11 cellular contexts compared by ENCODE assay signal in genomic region chr15:89136818-89137772, GRCh38. TPM values are rescaled to one million over a fixed set of nuclear protein-coding genes. Genes with fewer than 3 reads are reported as not detected.
DNase-seq lines count a peak whose midpoint lies in the region; ATAC-seq and TF ChIP-seq lines count a peak whose summit lies in the region.
"Had no signal": no experiment of that assay in that cellular context is flagged by ENCODE, and none has a peak within 500 bp of the region (broad histone marks: within the 10 kb centered on the region; RNA-seq: fewer than 3 reads in every experiment).

No MANE protein-coding gene starts in this region.

- no peak overlapping the region for H3K9ac ChIP-seq in trophoblast cell (ENCODE audit: low read length)

- H2BK5ac ChIP-seq in trophoblast cell (ENCODE audit: low read depth, low read length, poor library complexity): no peak overlapping the region

- H3K4ac ChIP-seq in trophoblast cell (ENCODE audit: low read depth, low read length): no peak overlapping the region

- H2BK12ac ChIP-seq in trophoblast cell (ENCODE audit: low read length): no peak overlapping the region

- no peak overlapping the region for H4K12ac ChIP-seq in trophoblast cell (ENCODE audit: low read depth, low read length)

- no peak overlapping the region for H4K8ac ChIP-seq in trophoblast cell (ENCODE audit: low read depth, low read length)

- no CpG with 5 or more reads among the region's 11 CpGs for WGBS in trophoblast cell (ENCODE audit: extremely low coverage, insufficient coverage, insufficient read length)

- peak overlapping the region; percentile 13 for H3K27ac Mint-ChIP-seq in activated T-helper 2 cell treated with anti-CD3 and anti-CD28 coated beads, Interferon-gamma antibody, Interleukin-2, Interleukin-4, amounts not matched to agents 10 μg/mL and 5 μg/mL and 100 μg/mL, durations not matched to agents 14 hours and 24 hours and 36 hours
- H3K27ac Mint-ChIP-seq: activated B cell treated with CpG ODN at 0.5 μM for 24 hours had no signal

- no peak overlapping the region for H3K23ac ChIP-seq in trophoblast cell (ENCODE audit: low read length)

- H3K9me3 ChIP-seq in trophoblast cell (ENCODE audit: insufficient read depth, low read depth, low read length) (no peaks in the 10 kb centered on the region), Peyer's patch (no peaks in the 10 kb centered on the region)

- intact Hi-C loops in activated T-helper 2 cell treated with anti-CD3 and anti-CD28 coated beads, Interferon-gamma antibody, Interleukin-2, Interleukin-4, amounts not matched to agents 10 μg/mL and 5 μg/mL and 100 μg/mL, durations not matched to agents 14 hours and 24 hours and 36 hours (cut with micrococcal nuclease): no loop called here

- H3K4me1 Mint-ChIP-seq in activated T-helper 2 cell treated with anti-CD3 and anti-CD28 coated beads, Interferon-gamma antibody, Interleukin-2, Interleukin-4, amounts not matched to agents 10 μg/mL and 5 μg/mL and 100 μg/mL, durations not matched to agents 14 hours and 24 hours and 36 hours (ENCODE audit: low read depth): peaks cover 33% of the 10 kb centered on the region

- TF ChIP-seq CTCF in Peyer's patch (IDR thresholded peaks at IDR 0.05): no peak

- H3K4me2 ChIP-seq in trophoblast cell (ENCODE audit: low read length): no peak overlapping the region

- H3K27ac ChIP-seq in trophoblast cell (ENCODE audit: low read depth, low read length): peak overlapping the region; percentile 52
- H3K27ac ChIP-seq in Peyer's patch: peak overlapping the region in 2 of 4 donors; percentile 38 to 42

- no peak for ATAC-seq in HG02938 (IDR thresholded peaks at IDR 0.05; ENCODE audit: unreplicated experiment)

- H3K27me3 Mint-ChIP-seq in activated T-helper 2 cell treated with anti-CD3 and anti-CD28 coated beads, Interferon-gamma antibody, Interleukin-2, Interleukin-4, amounts not matched to agents 10 μg/mL and 5 μg/mL and 100 μg/mL, durations not matched to agents 14 hours and 24 hours and 36 hours (ENCODE audit: low read depth): no peaks in the 10 kb centered on the region
- H3K27me3 Mint-ChIP-seq: activated B cell treated with CpG ODN at 0.5 μM for 24 hours; CD4-positive, alpha-beta memory T cell had no signal

- no peak overlapping the region for H2BK120ac ChIP-seq in trophoblast cell (ENCODE audit: insufficient read depth, low read length, poor library complexity)

- H3K4me3 Mint-ChIP-seq in activated T-helper 2 cell treated with anti-CD3 and anti-CD28 coated beads, Interferon-gamma antibody, Interleukin-2, Interleukin-4, amounts not matched to agents 10 μg/mL and 5 μg/mL and 100 μg/mL, durations not matched to agents 14 hours and 24 hours and 36 hours (ENCODE audit: low read depth): no peak overlapping the region
- H3K4me3 Mint-ChIP-seq: activated B cell treated with CpG ODN at 0.5 μM for 24 hours; CD4-positive, alpha-beta memory T cell had no signal

- H3K4me1 ChIP-seq in trophoblast cell (ENCODE audit: control insufficient read depth in 1 of 2, insufficient read depth in 2 of 2, low read length in 2 of 2): peaks cover 6 to 12% of the 10 kb centered on the region in 2 experiments
- H3K4me1 ChIP-seq in Peyer's patch: peaks cover 0 to 9% (median 0%) of the 10 kb centered on the region in 4 donors

- H3K79me1 ChIP-seq in trophoblast cell (ENCODE audit: low read length): peaks cover 4% of the 10 kb centered on the region

- H3K36me3 ChIP-seq in trophoblast cell (ENCODE audit: control insufficient read depth in 1 of 2, insufficient read depth in 2 of 2, low read length in 2 of 2): peaks cover 1 to 7% of the 10 kb centered on the region in 2 experiments
- H3K36me3 ChIP-seq in Peyer's patch: no peaks in the 10 kb centered on the region

- peaks cover 14% of the 10 kb centered on the region for H3K36me3 Mint-ChIP-seq in activated T-helper 2 cell treated with anti-CD3 and anti-CD28 coated beads, Interferon-gamma antibody, Interleukin-2, Interleukin-4, amounts not matched to agents 10 μg/mL and 5 μg/mL and 100 μg/mL, durations not matched to agents 14 hours and 24 hours and 36 hours (ENCODE audit: low read depth)

- H3K27me3 ChIP-seq in trophoblast cell (ENCODE audit: insufficient read depth, low read length) (no peaks in the 10 kb centered on the region), Peyer's patch (no peaks in the 10 kb centered on the region)

- no peak for TF ChIP-seq POLR2A in Peyer's patch (IDR thresholded peaks at IDR 0.05)

- peaks cover 3% of the 10 kb centered on the region for H3K79me2 ChIP-seq in trophoblast cell (ENCODE audit: control insufficient read depth, insufficient read depth, low read length, poor library complexity)

- no peak overlapping the region for H2AFZ ChIP-seq in trophoblast cell (ENCODE audit: insufficient read depth, low read length, poor library complexity)

- no peak overlapping the region for H3K14ac ChIP-seq in trophoblast cell (ENCODE audit: low read length)

- H4K91ac ChIP-seq in trophoblast cell (ENCODE audit: low read depth, low read length): no peak overlapping the region

- no peak overlapping the region for H2AK5ac ChIP-seq in trophoblast cell (ENCODE audit: low read length)

- H3K18ac ChIP-seq in trophoblast cell (ENCODE audit: low read length): no peak overlapping the region

- DNase-seq in AG20443 (ENCODE audit: low spot score) (peak; percentile 76), foreskin melanocyte (peak; percentile 88), trophoblast cell (peak; percentile 65 to 87), NK-92 (lab: John Stamatoyannopoulos, UW; ENCODE audit: unreplicated experiment) (no peak), D341Med (ENCODE audit: low spot score) (no peak), Peyer's patch (no peak)
- no peak for DNase-seq in activated T-helper 2 cell treated with anti-CD3 and anti-CD28 coated beads, Interferon-gamma antibody, Interleukin-2, Interleukin-4, amounts not matched to agents 10 μg/mL and 5 μg/mL and 100 μg/mL, durations not matched to agents 14 hours and 24 hours and 36 hours (ENCODE audit: low spot score)
- DNase-seq: activated B cell treated with CpG ODN at 0.5 μM for 24 hours; CD4-positive, alpha-beta memory T cell; midbrain had no signal

- no peaks in the 10 kb centered on the region for H3K9me3 Mint-ChIP-seq in activated T-helper 2 cell treated with anti-CD3 and anti-CD28 coated beads, Interferon-gamma antibody, Interleukin-2, Interleukin-4, amounts not matched to agents 10 μg/mL and 5 μg/mL and 100 μg/mL, durations not matched to agents 14 hours and 24 hours and 36 hours
- H3K9me3 Mint-ChIP-seq: activated B cell treated with CpG ODN at 0.5 μM for 24 hours; CD4-positive, alpha-beta memory T cell had no signal

- H3K4me3 ChIP-seq in trophoblast cell (ENCODE audit: low read depth, low read length) (no peak overlapping the region), Peyer's patch (no peak overlapping the region)

RNA-seq across cellular contexts. Expression of gene ABHD2, which starts 48.8 kb away (rescaled TPM):
- 57.2 and 59.3 TPM in 2 replicates for total RNA-seq in activated T-helper 2 cell treated with anti-CD3 and anti-CD28 coated beads, Interferon-gamma antibody, Interleukin-2, Interleukin-4, amounts not matched to agents 10 μg/mL and 5 μg/mL and 100 μg/mL, durations not matched to agents 14 hours and 24 hours and 36 hours
- 12.4 and 13.4 TPM in 2 replicates for polyA plus RNA-seq in trophoblast cell (2013)
- total RNA-seq in Peyer's patch: 100 to 1,000 TPM in 3 of 4 donors, 10 to 100 TPM in 1; 75.9 to 190 (median 121) TPM

Comparison
In these comparisons a context has a peak if more than half of its experiments do, and no peak if none do; other contexts are left out.
1. DNase-seq: peak in AG20443 (single experiment), foreskin melanocyte (single experiment) and trophoblast cell (2 of 2); none in activated T-helper 2 cell treated with anti-CD3 and anti-CD28 coated beads, Interferon-gamma antibody, Interleukin-2, Interleukin-4, amounts not matched to agents 10 μg/mL and 5 μg/mL and 100 μg/mL, durations not matched to agents 14 hours and 24 hours and 36 hours (single experiment), NK-92 (single experiment), D341Med (single experiment) and Peyer's patch (0 of 3).